In the genomic region with DNA sequence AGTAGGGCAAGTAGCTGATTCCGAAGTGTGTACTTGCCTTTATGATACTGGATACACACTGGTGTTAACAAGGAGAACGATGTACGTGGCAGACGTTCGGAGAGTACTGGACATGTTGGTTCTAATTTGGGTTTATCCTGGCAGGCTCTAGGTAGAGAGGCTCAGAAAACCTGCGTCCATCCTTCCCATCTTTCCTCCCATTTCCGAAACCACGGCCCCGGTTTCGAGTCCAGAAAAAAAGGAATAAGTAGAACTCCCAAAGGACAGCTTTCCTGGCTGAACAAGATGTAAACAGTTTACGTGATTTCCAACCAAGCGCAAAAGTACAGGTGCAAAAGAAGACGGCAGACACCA, we compare ENCODE assay signal across 8 cellular contexts. TPM values are rescaled to one million over a fixed set of nuclear protein-coding genes. Genes with fewer than 3 reads are reported as not detected.
DNase-seq lines count a peak whose midpoint lies in the region; ATAC-seq and TF ChIP-seq lines count a peak whose summit lies in the region.

No MANE protein-coding gene starts in this region.

- H3K4me3 ChIP-seq in SK-N-MC (peak overlapping the region; percentile 87), gastroesophageal sphincter (peak overlapping the region; percentile 68 to 88), rectal smooth muscle tissue (ENCODE audit: low read length) (peak overlapping the region; percentile 86)

- no peak for TF ChIP-seq POLR2A in gastroesophageal sphincter (IDR thresholded peaks at IDR 0.05)

- peak; percentile 27 for ATAC-seq in GM18909 (IDR thresholded peaks at IDR 0.05; ENCODE audit: poor library complexity, unreplicated experiment)
- peak; percentile 23 for ATAC-seq in HG02798 (IDR thresholded peaks at IDR 0.05; ENCODE audit: poor library complexity, unreplicated experiment)
- peak; percentile 14 for ATAC-seq in gastroesophageal sphincter

- TF ChIP-seq EP300 in gastroesophageal sphincter (IDR thresholded peaks at IDR 0.05): no peak

- no peak for TF ChIP-seq CTCF in gastroesophageal sphincter (IDR thresholded peaks at IDR 0.05)

- H3K36me3 ChIP-seq in SK-N-MC (ENCODE audit: insufficient read depth, low read length): no peaks in the 10 kb centered on the region; the same call in 1 of the 2 replicates
- no peaks in the 10 kb centered on the region for H3K36me3 ChIP-seq in gastroesophageal sphincter
- H3K36me3 ChIP-seq in rectal smooth muscle tissue (ENCODE audit: control insufficient read depth, insufficient read depth, low read length): no peaks in the 10 kb centered on the region

- WGBS in gastroesophageal sphincter (ENCODE audit: low coverage in 1 of 2), 2 donors: 0 to 1% methylated on average over 6 to 13 of the region's 13 CpGs

- no peak for DNase-seq in SK-N-MC (ENCODE audit: low read depth, low spot score)
- DNase-seq in DMS 273 (lab: John Stamatoyannopoulos, UW; ENCODE audit: unreplicated experiment): no peak
- no peak for DNase-seq in HK-2 (ENCODE audit: unreplicated experiment)
- DNase-seq in NCI-H446 (lab: John Stamatoyannopoulos, UW): no peak

- peaks cover 5 to 35% (median 12%) of the 10 kb centered on the region in 3 donors for H3K4me1 ChIP-seq in gastroesophageal sphincter
- peaks cover 5% of the 10 kb centered on the region for H3K4me1 ChIP-seq in rectal smooth muscle tissue (ENCODE audit: control insufficient read depth, insufficient read depth, low read length)

- no peak overlapping the region for H3K27ac ChIP-seq in SK-N-MC
- H3K27ac ChIP-seq in gastroesophageal sphincter: peak overlapping the region; percentile 21 to 92 (median 88)
- peak overlapping the region; percentile 83 for H3K27ac ChIP-seq in rectal smooth muscle tissue (ENCODE audit: low read depth, low read length)

- H3K9ac ChIP-seq in SK-N-MC (ENCODE audit: insufficient read length) (peak overlapping the region; percentile 61), rectal smooth muscle tissue (ENCODE audit: low read length) (peak overlapping the region; percentile 70)

- H3K9me3 ChIP-seq in SK-N-MC (ENCODE audit: low read depth, low read length): no peaks in the 10 kb centered on the region
- no peaks in the 10 kb centered on the region for H3K9me3 ChIP-seq in gastroesophageal sphincter

- H3K27me3 ChIP-seq in gastroesophageal sphincter (no peaks in the 10 kb centered on the region), rectal smooth muscle tissue (ENCODE audit: control insufficient read depth, insufficient read depth, low read length) (no peaks in the 10 kb centered on the region)

RNA-seq across cellular contexts. Expression of a gene that starts 0.3 kb away (rescaled TPM):
- 10 to 100 TPM; 39.4 to 54.9 (median 46.7) TPM for total RNA-seq in gastroesophageal sphincter

RNA-seq across cellular contexts. Expression of a gene that starts 8.4 kb away (rescaled TPM):
- total RNA-seq in gastroesophageal sphincter: under 1 TPM in 3 of 4 donors, not detected in 1; 0.12 to 0.47 (median 0.13) TPM

RNA-seq across cellular contexts. Expression of a gene that starts 54.8 kb away (rescaled TPM):
- 10 to 100 TPM; 24.4 to 33.5 (median 26.6) TPM for total RNA-seq in gastroesophageal sphincter
